ENCODE assay signal across 8 cellular contexts in the genomic region with DNA sequence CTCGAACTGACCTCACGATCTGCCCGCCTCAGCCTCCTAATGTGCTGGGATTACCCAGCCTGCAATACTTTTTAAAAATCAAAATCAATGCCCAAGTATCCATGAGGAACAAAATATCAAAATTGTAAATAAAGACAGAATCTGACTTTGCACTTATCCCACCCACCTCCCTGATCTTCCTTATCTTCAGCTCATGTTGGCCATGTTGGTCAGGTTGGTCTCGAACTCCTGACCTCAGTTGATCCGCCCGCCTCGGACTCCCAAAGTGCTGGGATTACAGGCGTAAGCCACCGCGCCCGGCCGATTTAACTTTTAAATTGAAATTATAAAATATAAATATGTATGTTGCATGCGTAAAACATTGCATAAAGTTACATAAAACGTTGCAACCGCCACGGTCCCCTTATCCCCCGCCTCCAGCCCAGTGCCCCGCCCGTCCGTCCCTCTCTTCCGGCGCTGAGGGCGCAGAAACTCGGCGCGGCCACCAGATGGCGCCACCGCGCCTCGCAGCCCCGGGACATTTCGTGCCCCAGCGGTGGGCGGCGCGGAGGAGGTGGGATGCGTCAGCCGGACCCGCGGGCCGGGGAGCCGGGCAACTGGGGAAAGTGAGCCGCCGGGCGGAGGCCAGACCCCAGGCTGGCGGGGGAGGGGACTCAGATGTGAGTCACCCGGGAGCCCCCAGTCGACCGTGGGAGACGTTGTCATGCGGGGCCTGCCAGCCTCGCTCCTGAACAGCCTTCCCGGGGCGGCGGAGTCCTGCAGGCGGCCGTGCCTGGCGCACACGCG. TPM values are rescaled to one million over a fixed set of nuclear protein-coding genes. Genes with fewer than 3 reads are reported as not detected.
DNase-seq lines count a peak whose midpoint lies in the region; ATAC-seq and TF ChIP-seq lines count a peak whose summit lies in the region.

No MANE protein-coding gene starts in this region.

- H3K27ac ChIP-seq in dorsolateral prefrontal cortex (peak overlapping the region in 58 of 59 donors; percentile 14 to 95 (median 82)), lower lobe of right lung (peak overlapping the region; percentile 89)

- H3K27me3 ChIP-seq in dorsolateral prefrontal cortex (no peaks in the 10 kb centered on the region), lower lobe of right lung (ENCODE audit: low read depth) (no peaks in the 10 kb centered on the region)

- peak; percentile 82 for DNase-seq in NCI-H69 (lab: John Stamatoyannopoulos, UW)
- peak; percentile 88 to 91 for DNase-seq in activated CD4-positive, alpha-beta T cell treated with anti-CD3 and anti-CD28 coated beads, Interleukin-2, amount 50 U/mL, for 48 hours
- DNase-seq in dorsolateral prefrontal cortex: peak in 9 of 10 donors; percentile 60 to 92 (median 77)
- DNase-seq in lower lobe of right lung: peak; percentile 89
- peak; percentile 86 to 87 for DNase-seq in stimulated activated CD4-positive, alpha-beta T cell treated with anti-CD3 and anti-CD28 coated beads, Interleukin-4, amount 100 ng/mL, for 48 hours (ENCODE audit: low read depth in 2 of 2)

- ATAC-seq in HG03045 (IDR thresholded peaks at IDR 0.05; ENCODE audit: unreplicated experiment) (peak; percentile 17), lower lobe of right lung (peak; percentile 66 to 82), GM21723 (IDR thresholded peaks at IDR 0.05; ENCODE audit: unreplicated experiment) (no peak)

- TF ChIP-seq CTCF in GM12873 (IDR thresholded peaks at IDR 0.05; ENCODE audit: insufficient read depth, low read depth, low read length, missing control alignments) (peak; percentile 81), dorsolateral prefrontal cortex (IDR thresholded peaks at IDR 0.05 in 54 of 56, conservative IDR thresholded peaks at IDR 0.05 in 2 of 56; ENCODE audit: low read depth in 1 of 56, partially characterized antibody in 56 of 56) (peak; percentile 91 to 100 (median 99)), lower lobe of right lung (IDR thresholded peaks at IDR 0.05) (peak; percentile 98)

- H3K4me3 ChIP-seq in dorsolateral prefrontal cortex (peak overlapping the region; percentile 33 to 97 (median 83)), lower lobe of right lung (peak overlapping the region; percentile 97)

- H3K9me3 ChIP-seq in lower lobe of right lung: no peaks in the 10 kb centered on the region

- peaks cover 35% of the 10 kb centered on the region for H3K4me1 ChIP-seq in lower lobe of right lung

- peaks cover 12% of the 10 kb centered on the region for H3K36me3 ChIP-seq in lower lobe of right lung

- intact Hi-C loops in dorsolateral prefrontal cortex (cut with DNase I): loop anchor here (1.0 to 10.0 kb wide), 7 partner anchors 70 to 270 kb away; a partner anchor contains a TSS
- intact Hi-C loops in lower lobe of right lung (cut with DNase I): loop anchor here (10.0 kb wide), 1 partner anchor 140 kb away; no protein-coding TSS in a partner anchor

RNA-seq across cellular contexts. Expression of a gene that starts 1.5 kb away (rescaled TPM):
- total RNA-seq in dorsolateral prefrontal cortex (100 to 1,000 TPM in 25 of 120 experiments, 10 to 100 TPM in 95; 15.8 to 333 (median 47.4) TPM), lower lobe of right lung (89.9 TPM)

RNA-seq across cellular contexts. Expression of a gene that starts 17.7 kb away (rescaled TPM):
- total RNA-seq in dorsolateral prefrontal cortex (10 to 100 TPM; 13.4 to 25.1 (median 18.3) TPM), lower lobe of right lung (20.9 TPM)

RNA-seq across cellular contexts. Expression of a gene that starts 47.0 kb away (rescaled TPM):
- total RNA-seq in dorsolateral prefrontal cortex (10 to 100 TPM; 36.0 to 71.8 (median 52.0) TPM), lower lobe of right lung (53.3 TPM)
